ENCODE assay signal across 30 cellular contexts in genomic region chr3:132622756-132623155, GRCh38. TPM values are rescaled to one million over a fixed set of nuclear protein-coding genes. Genes with fewer than 3 reads are reported as not detected.
"Had no signal": no experiment of that assay in that cellular context is flagged by ENCODE, and none has a peak within 500 bp of the region (broad histone marks: within the 10 kb centered on the region; RNA-seq: fewer than 3 reads in every experiment).

No MANE protein-coding gene starts in this region.

- H3K27ac ChIP-seq: body of pancreas, dorsolateral prefrontal cortex, esophagus muscularis mucosa, hepatocyte, parathyroid adenoma, thyroid gland, upper lobe of right lung had no signal

- H3K9ac ChIP-seq: parathyroid adenoma had no signal

- H3K27me3 ChIP-seq: body of pancreas, dorsolateral prefrontal cortex, esophagus muscularis mucosa, hepatocyte, thyroid gland, upper lobe of right lung had no signal

- H3K4me2 ChIP-seq: hepatocyte had no signal

- H3K36me3 ChIP-seq: thyroid gland had no signal

- DNase-seq: activated CD4-positive, alpha-beta T cell treated with anti-CD3 and anti-CD28 coated beads for 4 hours; activated CD4-positive, alpha-beta T cell treated with anti-CD3 and anti-CD28 coated beads, Interleukin-2, amount 50 U/mL, for 48 hours; activated CD4-positive, CD25-positive, alpha-beta regulatory T cell; activated CD8-positive, alpha-beta memory T cell treated with anti-CD3 and anti-CD28 coated beads, Interleukin-2, amount 50 U/mL, for 48 hours; activated naive CD4-positive, alpha-beta T cell treated with anti-CD3 and anti-CD28 coated beads for 36 hours; activated naive CD8-positive, alpha-beta T cell treated with anti-CD3 and anti-CD28 coated beads, Interleukin-2, amount 10 ng/mL, durations not matched to agents 7 days and 5 days; activated T-cell treated with anti-CD3 and anti-CD28 coated beads, Interleukin-2, amount 50 U/mL, for 4 hours; amygdala; body of pancreas; dorsolateral prefrontal cortex; effector memory CD8-positive, alpha-beta T cell; glutamatergic neuron; immature natural killer cell; naive B cell; nucleus accumbens; right cardiac atrium; stimulated activated CD4-positive, alpha-beta T cell treated with anti-CD3 and anti-CD28 coated beads, Interleukin-1b, Interleukin-23, amount 100 ng/mL, for 48 hours; substantia nigra; thyroid gland; upper lobe of right lung had no signal

- H3K9me3 ChIP-seq: body of pancreas, esophagus muscularis mucosa, thyroid gland, upper lobe of right lung had no signal

- H3K4me1 ChIP-seq: body of pancreas, parathyroid adenoma had no signal

- FAIRE-seq: TTC549 had no signal

- H3K79me2 ChIP-seq: hepatocyte, parathyroid adenoma had no signal

- H3K4me3 ChIP-seq: body of pancreas, dorsolateral prefrontal cortex, esophagus muscularis mucosa, hepatocyte, lung, thyroid gland, upper lobe of right lung had no signal

- H2AFZ ChIP-seq: hepatocyte, parathyroid adenoma had no signal

RNA-seq across cellular contexts. Expression of gene ACKR4, which starts 25.7 kb away (rescaled TPM):
- total RNA-seq: activated CD8-positive, alpha-beta memory T cell treated with anti-CD3 and anti-CD28 coated beads for 36 hours; activated naive CD4-positive, alpha-beta T cell treated with anti-CD3 and anti-CD28 coated beads for 36 hours; activated naive CD8-positive, alpha-beta T cell treated with anti-CD3 and anti-CD28 coated beads, Interleukin-2, amount 10 ng/mL, durations not matched to agents 7 days and 5 days; activated T-cell treated with anti-CD3 and anti-CD28 coated beads, Interleukin-2, amount 50 U/mL, for 4 hours; frontal cortex; kidney epithelial cell; left lobe of liver had no signal
- polyA plus RNA-seq: neural cell had no signal
